ENCODE assay signal across 33 cellular contexts in the genomic region with DNA sequence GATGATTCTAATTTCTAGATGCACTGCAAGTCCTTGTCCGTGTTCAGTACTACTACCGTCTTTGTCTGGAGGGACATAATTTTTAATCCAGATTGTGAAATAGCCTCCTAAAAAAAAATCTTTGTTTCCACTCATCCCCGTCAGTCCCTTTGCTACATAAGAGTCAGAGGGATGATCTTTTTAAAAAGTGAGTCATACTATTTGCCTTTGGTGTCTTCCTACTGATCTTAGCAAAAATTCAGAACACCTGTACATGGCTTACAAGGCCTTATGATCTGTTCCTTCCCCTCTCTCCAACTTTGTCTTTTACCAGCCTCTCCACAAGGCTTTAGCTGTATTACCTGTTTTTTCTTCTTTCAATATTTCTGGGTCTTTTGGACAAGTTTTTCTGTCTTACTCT.
"Had no signal": no experiment of that assay in that cellular context is flagged by ENCODE, and none has a peak within 500 bp of the region (broad histone marks: within the 10 kb centered on the region; RNA-seq: fewer than 3 reads in every experiment).

No MANE protein-coding gene starts in this region.

- H3K9me3 Mint-ChIP-seq: activated naive CD8-positive, alpha-beta T cell treated with anti-CD3 and anti-CD28 coated beads for 36 hours; endodermal cell; T-cell; T-helper 2 cell treated with Interferon-gamma antibody and Interleukin-4, amounts not matched to agents 5 μg/mL and 100 μg/mL, for 36 hours had no signal

- ATAC-seq: activated CD8-positive, alpha-beta memory T cell treated with anti-CD3 and anti-CD28 coated beads, Interleukin-2, amount 10 ng/mL, durations not matched to agents 7 days and 5 days; activated CD8-positive, alpha-beta T cell treated with anti-CD3 and anti-CD28 coated beads, Interleukin-2, amount 10 ng/mL, durations not matched to agents 7 days and 5 days; body of pancreas; gastroesophageal sphincter; stimulated activated naive B cell treated with anti-CD40 and anti-IgM and Interleukin-4, amounts not matched to agents 10 μg/mL and 1 μg/mL and 100 μg/mL, for 72 hours; T-cell had no signal

- H3K4me1 ChIP-seq: adrenal gland, body of pancreas, prostate gland, sigmoid colon, stomach, thyroid gland, upper lobe of left lung had no signal

- H3K27ac Mint-ChIP-seq: activated CD8-positive, alpha-beta memory T cell treated with anti-CD3 and anti-CD28 coated beads, Interleukin-2, amount 10 ng/mL, durations not matched to agents 7 days and 5 days; activated CD8-positive, alpha-beta T cell treated with anti-CD3 and anti-CD28 coated beads, Interleukin-2, amount 10 ng/mL, durations not matched to agents 7 days and 5 days; activated naive CD8-positive, alpha-beta T cell treated with anti-CD3 and anti-CD28 coated beads for 36 hours; endodermal cell; stimulated activated naive B cell treated with anti-CD40 and anti-IgM and Interleukin-4, amounts not matched to agents 10 μg/mL and 1 μg/mL and 100 μg/mL, for 72 hours; T-helper 2 cell treated with Interferon-gamma antibody and Interleukin-4, amounts not matched to agents 5 μg/mL and 100 μg/mL, for 36 hours had no signal

- H3K4me3 ChIP-seq: adrenal gland, body of pancreas, gastroesophageal sphincter, hepatocyte, left ventricle myocardium inferior, lung, ovary, prostate gland, sigmoid colon, stomach, thyroid gland, upper lobe of left lung, vagina had no signal

- DNase-seq: activated CD4-positive, alpha-beta T cell treated with anti-CD3 and anti-CD28 coated beads for 1 hour; activated CD8-positive, alpha-beta memory T cell treated with anti-CD3 and anti-CD28 coated beads, Interleukin-2, amount 10 ng/mL, durations not matched to agents 7 days and 5 days; activated CD8-positive, alpha-beta T cell treated with anti-CD3 and anti-CD28 coated beads, Interleukin-2, amount 10 ng/mL, durations not matched to agents 7 days and 5 days; activated naive CD4-positive, alpha-beta T cell; activated naive CD8-positive, alpha-beta T cell treated with anti-CD3 and anti-CD28 coated beads for 36 hours; activated T-cell treated with anti-CD3 and anti-CD28 coated beads, Interleukin-2, amount 50 U/mL, for 48 hours; adrenal gland; aorta; body of pancreas; central memory CD4-positive, alpha-beta T cell; endodermal cell; islet precursor cell; left ventricle myocardium inferior; mesendoderm; ovary; retina; sigmoid colon; small intestine; stimulated activated CD4-positive, alpha-beta T cell treated with anti-CD3 and anti-CD28 coated beads, Interleukin-4, amount 100 ng/mL, for 4 hours; stimulated activated CD8-positive, alpha-beta memory T cell treated with anti-CD3 and anti-CD28 coated beads, Interleukin-4, amount 100 ng/mL, for 48 hours; stimulated activated naive B cell treated with anti-CD40 and anti-IgM and Interleukin-4, amounts not matched to agents 10 μg/mL and 1 μg/mL and 100 μg/mL, for 72 hours; stomach; T-cell; thyroid gland; upper lobe of left lung had no signal

- H3K4me3 Mint-ChIP-seq: activated CD8-positive, alpha-beta memory T cell treated with anti-CD3 and anti-CD28 coated beads, Interleukin-2, amount 10 ng/mL, durations not matched to agents 7 days and 5 days; activated CD8-positive, alpha-beta T cell treated with anti-CD3 and anti-CD28 coated beads, Interleukin-2, amount 10 ng/mL, durations not matched to agents 7 days and 5 days; activated naive CD8-positive, alpha-beta T cell treated with anti-CD3 and anti-CD28 coated beads for 36 hours; endodermal cell; nephron; stimulated activated naive B cell treated with anti-CD40 and anti-IgM and Interleukin-4, amounts not matched to agents 10 μg/mL and 1 μg/mL and 100 μg/mL, for 72 hours; T-cell; T-helper 2 cell treated with Interferon-gamma antibody and Interleukin-4, amounts not matched to agents 5 μg/mL and 100 μg/mL, for 36 hours had no signal

- H3K27ac ChIP-seq: adrenal gland, body of pancreas, epithelial cell of prostate, gastroesophageal sphincter, hepatocyte, left ventricle myocardium inferior, ovary, prostate gland, sigmoid colon, stomach, thyroid gland, upper lobe of left lung, vagina had no signal

- H3K9me3 ChIP-seq: adrenal gland, body of pancreas, gastroesophageal sphincter, left ventricle myocardium inferior, ovary, prostate gland, sigmoid colon, stomach, thyroid gland, upper lobe of left lung, vagina had no signal

- H3K27me3 Mint-ChIP-seq: activated CD8-positive, alpha-beta memory T cell treated with anti-CD3 and anti-CD28 coated beads, Interleukin-2, amount 10 ng/mL, durations not matched to agents 7 days and 5 days; activated naive CD8-positive, alpha-beta T cell treated with anti-CD3 and anti-CD28 coated beads for 36 hours; stimulated activated naive B cell treated with anti-CD40 and anti-IgM and Interleukin-4, amounts not matched to agents 10 μg/mL and 1 μg/mL and 100 μg/mL, for 72 hours; T-cell had no signal

- H3K27me3 ChIP-seq: adrenal gland, body of pancreas, gastroesophageal sphincter, hepatocyte, ovary, sigmoid colon, stomach, thyroid gland, upper lobe of left lung, vagina had no signal

- H3K36me3 ChIP-seq: adrenal gland, left ventricle myocardium inferior, ovary, prostate gland, thyroid gland, upper lobe of left lung, vagina had no signal
